In the genomic region with DNA sequence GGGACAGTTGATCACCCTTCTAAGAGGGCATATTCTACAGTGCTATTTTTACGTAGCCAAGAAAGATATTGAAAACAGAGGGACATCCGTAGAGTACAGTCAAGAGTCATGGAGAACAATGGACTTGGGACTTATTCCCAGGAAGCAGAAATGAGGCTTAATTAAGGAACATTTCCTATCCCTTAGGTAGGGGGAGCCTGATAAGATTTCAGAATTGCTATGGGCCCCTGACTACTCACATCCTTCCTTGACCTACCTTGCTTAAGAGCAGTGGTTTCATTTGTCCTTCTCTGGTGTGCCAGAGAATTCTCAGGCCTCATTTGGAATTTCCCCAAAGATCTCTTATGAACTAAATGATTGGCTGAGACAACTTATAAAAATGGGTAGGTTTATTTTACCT, we compare ENCODE assay signal across 29 cellular contexts.
"Had no signal": no experiment of that assay in that cellular context is flagged by ENCODE, and none has a peak within 500 bp of the region (broad histone marks: within the 10 kb centered on the region; RNA-seq: fewer than 3 reads in every experiment).

No MANE protein-coding gene starts in this region.

- H3K27me3 Mint-ChIP-seq: stimulated activated memory B cell treated with anti-CD40 and anti-IgM and Interleukin-4, amounts not matched to agents 10 μg/mL and 1 μg/mL and 100 μg/mL, for 72 hours; stimulated activated naive B cell treated with anti-CD40 and anti-IgM and Interleukin-4, amounts not matched to agents 10 μg/mL and 1 μg/mL and 100 μg/mL, for 72 hours; stimulated activated naive CD8-positive, alpha-beta T cell treated with anti-CD3 and anti-CD28 coated beads, Interleukin-15, amount 100 ng/mL, for 72 hours; type B pancreatic cell had no signal

- FAIRE-seq: urothelium cell line had no signal

- H3K27me3 ChIP-seq: stomach, suprapubic skin, testis, thyroid gland, tibial artery, tibial nerve, transverse colon, upper lobe of left lung, upper lobe of right lung, uterus, vagina had no signal

- H3K4me3 ChIP-seq: stomach, suprapubic skin, testis, thoracic aorta, thyroid gland, tibial artery, tibial nerve, transverse colon, upper lobe of left lung, upper lobe of right lung, uterus, vagina had no signal

- H3K9me3 Mint-ChIP-seq: stimulated activated effector memory CD8-positive, alpha-beta T cell treated with anti-CD3 and anti-CD28 coated beads, Interleukin-12 subunit alpha, Interleukin-12 subunit beta, amount 100 ng/mL, for 72 hours; stimulated activated memory B cell treated with anti-CD40 and anti-IgM and Interleukin-4, amounts not matched to agents 10 μg/mL and 1 μg/mL and 100 μg/mL, for 72 hours; stimulated activated naive CD8-positive, alpha-beta T cell treated with anti-CD3 and anti-CD28 coated beads, Interleukin-15, Interleukin-2, amounts not matched to agents 100 ng/mL and 50 ng/mL, for 24 hours had no signal

- ATAC-seq: stimulated activated effector memory CD8-positive, alpha-beta T cell treated with anti-CD3 and anti-CD28 coated beads, Interleukin-12 subunit alpha, Interleukin-12 subunit beta, amount 100 ng/mL, for 72 hours; stimulated activated memory B cell treated with anti-CD40 and anti-IgM and Interleukin-4, amounts not matched to agents 10 μg/mL and 1 μg/mL and 100 μg/mL, for 72 hours; stimulated activated naive B cell treated with anti-CD40 and anti-IgM and Interleukin-4, amounts not matched to agents 10 μg/mL and 1 μg/mL and 100 μg/mL, for 72 hours; stimulated activated naive CD8-positive, alpha-beta T cell treated with anti-CD3 and anti-CD28 coated beads, Interleukin-15, amount 100 ng/mL, for 72 hours; stimulated activated naive CD8-positive, alpha-beta T cell treated with anti-CD3 and anti-CD28 coated beads, Interleukin-15, Interleukin-2, amounts not matched to agents 100 U/mL and 50 U/mL, for 24 hours; upper lobe of right lung had no signal

- H3K36me3 Mint-ChIP-seq: stimulated activated effector memory CD8-positive, alpha-beta T cell treated with anti-CD3 and anti-CD28 coated beads, Interleukin-12 subunit alpha, Interleukin-12 subunit beta, amount 100 ng/mL, for 72 hours; stimulated activated memory B cell treated with anti-CD40 and anti-IgM and Interleukin-4, amounts not matched to agents 10 μg/mL and 1 μg/mL and 100 μg/mL, for 72 hours; type B pancreatic cell had no signal

- H3K9me3 ChIP-seq: stomach, suprapubic skin, testis, thoracic aorta, thyroid gland, tibial artery, transverse colon, upper lobe of left lung, upper lobe of right lung, uterus, vagina had no signal

- H3K4me3 Mint-ChIP-seq: stimulated activated effector memory CD8-positive, alpha-beta T cell treated with anti-CD3 and anti-CD28 coated beads, Interleukin-12 subunit alpha, Interleukin-12 subunit beta, amount 100 ng/mL, for 72 hours; stimulated activated memory B cell treated with anti-CD40 and anti-IgM and Interleukin-4, amounts not matched to agents 10 μg/mL and 1 μg/mL and 100 μg/mL, for 72 hours; stimulated activated naive B cell treated with anti-CD40 and anti-IgM and Interleukin-4, amounts not matched to agents 10 μg/mL and 1 μg/mL and 100 μg/mL, for 72 hours; stimulated activated naive CD8-positive, alpha-beta T cell treated with anti-CD3 and anti-CD28 coated beads, Interleukin-15, amount 100 ng/mL, for 72 hours; stimulated activated naive CD8-positive, alpha-beta T cell treated with anti-CD3 and anti-CD28 coated beads, Interleukin-15, Interleukin-2, amounts not matched to agents 100 ng/mL and 50 ng/mL, for 24 hours; type B pancreatic cell had no signal

- H3K27ac Mint-ChIP-seq: stimulated activated effector memory CD8-positive, alpha-beta T cell treated with anti-CD3 and anti-CD28 coated beads, Interleukin-12 subunit alpha, Interleukin-12 subunit beta, amount 100 ng/mL, for 72 hours; stimulated activated naive B cell treated with anti-CD40 and anti-IgM and Interleukin-4, amounts not matched to agents 10 μg/mL and 1 μg/mL and 100 μg/mL, for 72 hours; stimulated activated naive CD8-positive, alpha-beta T cell treated with anti-CD3 and anti-CD28 coated beads, Interleukin-15, amount 100 ng/mL, for 72 hours; stimulated activated naive CD8-positive, alpha-beta T cell treated with anti-CD3 and anti-CD28 coated beads, Interleukin-15, Interleukin-2, amounts not matched to agents 100 ng/mL and 50 ng/mL, for 24 hours; type B pancreatic cell had no signal

- H3K4me1 ChIP-seq: stomach, suprapubic skin, testis, thyroid gland, tibial nerve, transverse colon, upper lobe of right lung, uterus, vagina had no signal

- H3K36me3 ChIP-seq: stomach, suprapubic skin, thoracic aorta, thyroid gland, tibial artery, tibial nerve, transverse colon, upper lobe of left lung, upper lobe of right lung, uterus, vagina had no signal

- H3K4me1 Mint-ChIP-seq: stimulated activated effector memory CD8-positive, alpha-beta T cell treated with anti-CD3 and anti-CD28 coated beads, Interleukin-12 subunit alpha, Interleukin-12 subunit beta, amount 100 ng/mL, for 72 hours; stimulated activated naive CD8-positive, alpha-beta T cell treated with anti-CD3 and anti-CD28 coated beads, Interleukin-15, amount 100 ng/mL, for 72 hours had no signal

- H3K27ac ChIP-seq: stomach, suprapubic skin, testis, thoracic aorta, thyroid gland, tibial artery, tibial nerve, transverse colon, upper lobe of left lung, upper lobe of right lung, uterus, vagina had no signal

- DNase-seq: stimulated activated CD4-positive, alpha-beta T cell treated with anti-CD3 and anti-CD28 coated beads, Interleukin-2, amount 100 ng/mL, for 48 hours; stimulated activated CD4-positive, alpha-beta T cell treated with anti-CD3 and anti-CD28 coated beads, Interleukin-4, amount 100 ng/mL, for 1 hour; stimulated activated CD4-positive, alpha-beta T cell treated with anti-CD3 and anti-CD28 coated beads, Interleukin-4, amount 100 ng/mL, for 24 hours; stimulated activated CD4-positive, alpha-beta T cell treated with anti-CD3 and anti-CD28 coated beads, Interleukin-4, amount 100 ng/mL, for 4 hours; stimulated activated CD8-positive, alpha-beta memory T cell treated with anti-CD3 and anti-CD28 coated beads, Interleukin-4, amount 100 ng/mL, for 48 hours; stimulated activated naive B cell treated with anti-CD40 and anti-IgM and Interleukin-4, amounts not matched to agents 10 μg/mL and 1 μg/mL and 100 μg/mL, for 72 hours; stimulated activated naive CD4-positive, alpha-beta T cell; stimulated activated naive CD4-positive, alpha-beta T cell treated with Interleukin-2 at 50 U/mL for 16 hours; stimulated activated naive CD8-positive, alpha-beta T cell treated with anti-CD3 and anti-CD28 coated beads, Interleukin-15, amount 100 ng/mL, for 72 hours; stimulated activated naive CD8-positive, alpha-beta T cell treated with anti-CD3 and anti-CD28 coated beads, Interleukin-15, Interleukin-2, amounts not matched to agents 100 U/mL and 50 U/mL, for 24 hours; stomach; substantia nigra; testis; thyroid gland; tibial artery; transverse colon; trophoblast cell; upper lobe of left lung; upper lobe of right lung; uterus had no signal
